Comparison of ENCODE assay signal across 8 cellular contexts in the genomic region with DNA sequence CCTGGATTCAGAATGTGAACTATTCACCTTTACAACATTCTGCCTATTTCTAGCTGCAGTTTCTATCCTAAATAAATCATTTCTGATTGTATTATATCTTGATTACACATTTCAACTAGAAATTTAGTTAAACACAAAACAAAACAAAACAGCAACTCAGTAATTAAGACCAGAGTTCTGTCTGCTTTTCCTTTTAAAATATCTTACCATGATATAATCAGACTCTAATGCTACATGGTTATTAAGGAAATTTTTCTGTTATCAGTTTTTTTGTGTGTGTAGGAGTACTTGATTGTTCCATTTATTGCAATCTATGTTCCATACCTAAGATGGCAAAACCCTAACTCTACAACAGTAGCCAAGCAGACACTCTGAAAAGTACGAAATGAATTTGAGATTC.
"Had no signal": no experiment of that assay in that cellular context is flagged by ENCODE, and none has a peak within 500 bp of the region (broad histone marks: within the 10 kb centered on the region; RNA-seq: fewer than 3 reads in every experiment).

No MANE protein-coding gene starts in this region.

- H3K9ac ChIP-seq: KMS-11 had no signal

- H3K27ac ChIP-seq: HL-60, KMS-11 had no signal

- DNase-seq: IMR-90, KBM-7, KG1 had no signal

- ATAC-seq: HepG2, K562 had no signal

- H3K4me3 ChIP-seq: K562 had no signal

- H3K4me2 ChIP-seq: KMS-11 had no signal

- FAIRE-seq: HepG2, HTR-8/SVneo, K562 had no signal
